Comparison of ENCODE assay signal across 10 cellular contexts in the genomic region with DNA sequence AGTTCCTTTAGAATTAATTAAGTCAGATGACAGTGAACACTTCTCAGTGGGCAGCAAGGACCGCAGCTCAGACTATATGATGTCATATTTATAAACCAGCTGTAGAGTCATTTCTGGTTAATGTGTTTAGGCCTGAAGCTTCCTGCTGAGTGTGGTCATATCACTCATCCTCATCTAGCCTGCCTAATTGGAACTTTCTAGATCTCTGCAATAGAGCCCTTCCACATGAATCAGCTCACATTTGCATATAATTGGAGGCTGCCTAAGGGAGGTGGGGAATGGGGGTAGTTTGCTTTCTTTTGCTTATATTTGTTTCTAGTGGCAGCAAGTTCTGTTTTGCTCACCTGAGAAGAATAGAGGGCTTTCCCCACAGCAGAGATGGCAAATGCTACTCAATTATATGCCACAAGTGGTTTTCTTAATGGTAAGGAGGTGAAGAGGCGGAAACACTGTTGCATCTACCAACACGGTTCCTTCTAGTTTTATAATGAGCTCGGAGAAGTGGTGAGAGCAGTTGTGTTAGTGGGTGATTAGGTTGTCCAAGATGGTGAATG.
DNase-seq lines count a peak whose midpoint lies in the region; ATAC-seq lines count a peak whose summit lies in the region.
"Had no signal": no experiment of that assay in that cellular context is flagged by ENCODE, and none has a peak within 500 bp of the region (broad histone marks: within the 10 kb centered on the region; RNA-seq: fewer than 3 reads in every experiment).

No MANE protein-coding gene starts in this region.

- peaks cover 9% of the 10 kb centered on the region for H3K79me1 ChIP-seq in mesenchymal stem cell (replicated peaks; ENCODE audit: low read length, poor library complexity, severe bottlenecking)

- H3K36me3 ChIP-seq in mesenchymal stem cell (ENCODE audit: control insufficient read depth in 1 of 2, insufficient read depth in 2 of 2, low read depth in 1 of 2, low read length in 2 of 2) = peaks cover 6 to 47% of the 10 kb centered on the region in 2 experiments

- no peak overlapping the region for H3K4me3 ChIP-seq in mesenchymal stem cell (ENCODE audit: insufficient read depth in 1 of 2, low read depth in 1 of 2, low read length in 2 of 2)

- ATAC-seq in HG02840 (IDR thresholded peaks at IDR 0.05; ENCODE audit: low FRiP score, unreplicated experiment) = peak; percentile 86

- H2BK15ac ChIP-seq in mesenchymal stem cell (ENCODE audit: low read depth, poor library complexity, severe bottlenecking) = no peak overlapping the region

- 97% methylated on average over 3 of the region's 4 CpGs for WGBS in mesenchymal stem cell

- H3K27me3 ChIP-seq in mesenchymal stem cell (ENCODE audit: control insufficient read depth in 1 of 2, insufficient read depth in 1 of 2, low read length in 2 of 2) = no peaks in the 10 kb centered on the region

- H3K4me2 ChIP-seq in mesenchymal stem cell (ENCODE audit: low read length, poor library complexity, severe bottlenecking) = no peak overlapping the region

- no peak overlapping the region for H4K91ac ChIP-seq in mesenchymal stem cell (ENCODE audit: low read length)

- no peaks in the 10 kb centered on the region for H3K9me3 ChIP-seq in mesenchymal stem cell (ENCODE audit: control insufficient read depth, low read length)

- H3K4me3 Mint-ChIP-seq in activated CD4-positive, alpha-beta memory T cell treated with anti-CD3 and anti-CD28 coated beads, Interleukin-2, amount 10 ng/mL, durations not matched to agents 7 days and 5 days = peak overlapping the region; percentile 17

- H3K14ac ChIP-seq in mesenchymal stem cell (ENCODE audit: low read length in 2 of 2) = peak overlapping the region in 1 of 2 experiments; percentile 20

- peaks cover 52% of the 10 kb centered on the region for H3K36me3 Mint-ChIP-seq in activated CD4-positive, alpha-beta memory T cell treated with anti-CD3 and anti-CD28 coated beads, Interleukin-2, amount 10 ng/mL, durations not matched to agents 7 days and 5 days (ENCODE audit: low read depth)

- CTCF ChIA-PET in activated CD4-positive, alpha-beta memory T cell treated with anti-CD3 and anti-CD28 coated beads, Interleukin-2, amount 10 ng/mL, durations not matched to agents 7 days and 5 days (lab: Charles Lee) = interaction anchor here (1.0 to 2.3 kb wide), 6 partner anchors 19 to 315 kb away, joined by 3 to 14 read pairs (median 4); no protein-coding TSS in a partner anchor

- POLR2A ChIA-PET in activated CD4-positive, alpha-beta memory T cell treated with anti-CD3 and anti-CD28 coated beads, Interleukin-2, amount 10 ng/mL, durations not matched to agents 7 days and 5 days (lab: Charles Lee) = interaction anchor here (0.8 to 5.7 kb wide), 19 partner anchors 9 to 267 kb away, joined by 3 to 60 read pairs (median 5); a partner anchor contains a TSS

- peak overlapping the region in 1 of 2 experiments; percentile 2 for H3K4ac ChIP-seq in mesenchymal stem cell (ENCODE audit: low read depth in 1 of 2, low read length in 2 of 2)

- DNase-seq in activated T-cell treated with anti-CD3 and anti-CD28 coated beads for 24 hours (ENCODE audit: low read depth) = peak; percentile 13
- DNase-seq in activated T-cell treated with anti-CD3 and anti-CD28 coated beads for 4 hours = no peak
- peak; percentile 49 for DNase-seq in activated CD4-positive, alpha-beta memory T cell treated with anti-CD3 and anti-CD28 coated beads, Interleukin-2, amount 10 ng/mL, durations not matched to agents 7 days and 5 days
- DNase-seq in mesenchymal stem cell = peak; percentile 91
- no peak for DNase-seq in SK-N-DZ (ENCODE audit: low spot score)
- DNase-seq in NCI-H446 treated with DMSO at 0.1 percent for 48 hours (lab: John Stamatoyannopoulos, UW) = no peak
- DNase-seq in NCI-H524 (lab: John Stamatoyannopoulos, UW) = no peak

- no peak overlapping the region for H3K23ac ChIP-seq in mesenchymal stem cell (ENCODE audit: low read length in 2 of 2)

- H3K4me1 ChIP-seq in mesenchymal stem cell (ENCODE audit: control insufficient read depth, insufficient read depth, low read depth, low read length) = peaks cover 7% of the 10 kb centered on the region

- H3K27me3 Mint-ChIP-seq in activated CD4-positive, alpha-beta memory T cell treated with anti-CD3 and anti-CD28 coated beads, Interleukin-2, amount 10 ng/mL, durations not matched to agents 7 days and 5 days = no peaks in the 10 kb centered on the region

- peaks cover 53% of the 10 kb centered on the region for H3K4me1 Mint-ChIP-seq in activated CD4-positive, alpha-beta memory T cell treated with anti-CD3 and anti-CD28 coated beads, Interleukin-2, amount 10 ng/mL, durations not matched to agents 7 days and 5 days

- H2BK12ac ChIP-seq in mesenchymal stem cell (ENCODE audit: low read length in 2 of 2) = no peak overlapping the region

- no peak overlapping the region for H2AFZ ChIP-seq in mesenchymal stem cell (ENCODE audit: low read depth, low read length)

- peak overlapping the region; percentile 73 for H3K27ac ChIP-seq in mesenchymal stem cell (ENCODE audit: low read length, poor library complexity, severe bottlenecking)
- H3K27ac ChIP-seq: C4-2B, VCaP had no signal

- peak overlapping the region; percentile 44 for H3K9ac ChIP-seq in mesenchymal stem cell (ENCODE audit: low read length)

- H3K27ac Mint-ChIP-seq in activated CD4-positive, alpha-beta memory T cell treated with anti-CD3 and anti-CD28 coated beads, Interleukin-2, amount 10 ng/mL, durations not matched to agents 7 days and 5 days = peak overlapping the region; percentile 80

- no peak overlapping the region for H4K8ac ChIP-seq in mesenchymal stem cell (ENCODE audit: low read length)

- H2BK5ac ChIP-seq in mesenchymal stem cell (ENCODE audit: low read depth, low read length, poor library complexity, severe bottlenecking) = no peak overlapping the region

- peak overlapping the region in 1 of 2 experiments; percentile 21 for H3K18ac ChIP-seq in mesenchymal stem cell (ENCODE audit: low read depth in 1 of 2, low read length in 2 of 2)

- H2BK120ac ChIP-seq in mesenchymal stem cell (ENCODE audit: low read depth, low read length) = no peak overlapping the region

- peak overlapping the region; percentile 35 for H2AK5ac ChIP-seq in mesenchymal stem cell (ENCODE audit: low read length, severe bottlenecking)

- H3K9me3 Mint-ChIP-seq in activated CD4-positive, alpha-beta memory T cell treated with anti-CD3 and anti-CD28 coated beads, Interleukin-2, amount 10 ng/mL, durations not matched to agents 7 days and 5 days = no peaks in the 10 kb centered on the region

Comparison
In these comparisons a context has a peak if more than half of its experiments do, and no peak if none do; other contexts are left out.
1. DNase-seq: peak in activated T-cell treated with anti-CD3 and anti-CD28 coated beads for 24 hours (single experiment), activated CD4-positive, alpha-beta memory T cell treated with anti-CD3 and anti-CD28 coated beads, Interleukin-2, amount 10 ng/mL, durations not matched to agents 7 days and 5 days (single experiment) and mesenchymal stem cell (single experiment); none in activated T-cell treated with anti-CD3 and anti-CD28 coated beads for 4 hours (single experiment), SK-N-DZ (single experiment), NCI-H446 treated with DMSO at 0.1 percent for 48 hours (single experiment) and NCI-H524 (0 of 2).